10 cellular contexts compared by ENCODE assay signal in the genomic region with DNA sequence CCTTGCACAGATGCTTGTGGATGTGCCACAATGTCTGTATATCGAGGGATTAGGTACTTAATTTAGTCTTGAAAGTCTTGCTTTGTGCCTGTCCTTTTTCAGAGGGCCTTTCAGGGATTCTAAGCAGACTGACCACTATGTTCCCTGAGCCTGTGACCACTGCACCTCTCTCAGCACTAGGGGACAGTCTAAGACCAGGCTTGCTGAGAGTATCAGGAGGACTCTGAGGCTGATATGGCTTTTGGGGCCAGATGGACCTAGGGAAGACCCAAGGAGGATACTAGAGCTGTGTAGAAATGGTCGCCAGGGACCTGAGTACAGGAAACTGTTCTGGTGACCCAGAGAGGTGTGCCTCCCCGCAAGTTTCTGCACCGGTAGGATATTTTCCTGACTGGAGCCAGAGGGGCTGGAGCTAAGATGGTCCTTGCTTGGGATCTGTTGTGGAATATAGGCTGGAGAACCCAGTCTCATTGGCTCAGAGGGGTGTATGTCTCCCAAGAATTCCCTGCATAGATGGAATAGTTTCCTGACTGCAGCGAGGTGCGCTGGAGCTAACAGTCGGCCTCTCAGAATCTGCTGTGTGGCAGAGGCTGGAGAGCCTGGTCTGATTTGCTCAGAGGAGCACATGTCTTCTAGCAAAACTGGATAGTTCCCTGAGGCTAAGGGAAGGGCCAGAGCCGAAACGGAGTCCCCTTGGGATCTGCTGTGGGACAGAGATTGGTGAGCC.
A peak's percentile ranks its signal among the peaks of the same experiment; 100 is the strongest.
DNase-seq lines count a peak whose midpoint lies in the region; ATAC-seq and TF ChIP-seq lines count a peak whose summit lies in the region.
"Had no signal": no experiment of that assay in that cellular context is flagged by ENCODE, and none has a peak within 500 bp of the region (broad histone marks: within the 10 kb centered on the region; RNA-seq: fewer than 3 reads in every experiment).

No MANE protein-coding gene starts in this region.

- H3K36me3 ChIP-seq in DOHH2 (ENCODE audit: control insufficient read depth, low read length), result no peaks in the 10 kb centered on the region
- H3K36me3 ChIP-seq in lower lobe of right lung, result no peaks in the 10 kb centered on the region

- no peaks in the 10 kb centered on the region; the same call in 1 of the 2 replicates for H3K27me3 ChIP-seq in DOHH2 (ENCODE audit: control insufficient read depth, low read length)
- H3K27me3 ChIP-seq in lower lobe of right lung (ENCODE audit: low read depth), result no peaks in the 10 kb centered on the region

- in situ Hi-C loops in astrocyte of the cerebellum (cut with HindIII; ENCODE audit: low sequenced_read_pairs), result no loop called here

- H3K79me2 ChIP-seq in DOHH2 (ENCODE audit: control insufficient read depth, low read length), result no peaks in the 10 kb centered on the region

- H3K4me2 ChIP-seq in DOHH2 (ENCODE audit: low read length), result no peak overlapping the region

- no peaks in the 10 kb centered on the region for H4K20me1 ChIP-seq in DOHH2 (ENCODE audit: control insufficient read depth, insufficient read depth, low read depth, low read length)

- no peak overlapping the region for H3K4me3 ChIP-seq in DOHH2 (ENCODE audit: low read length)
- H3K4me3 ChIP-seq in astrocyte of the cerebellum (ENCODE audit: low read depth, low read length), result no peak overlapping the region
- no peak overlapping the region for H3K4me3 ChIP-seq in lower lobe of right lung

- peak; percentile 51 to 54 for ATAC-seq in lower lobe of right lung

- H3K9me2 ChIP-seq in DOHH2 (replicated peaks; ENCODE audit: control insufficient read depth, low read length), result no peaks in the 10 kb centered on the region

- DNase-seq in HT1080 (ENCODE audit: low read depth) (peak; percentile 48), astrocyte of the cerebellum (ENCODE audit: low read depth) (no peak), lower lobe of right lung (no peak), NCI-H2107 treated with DMSO at 0.1 percent for 48 hours (lab: John Stamatoyannopoulos, UW; ENCODE audit: unreplicated experiment) (no peak), T-helper 2 cell (no peak), NCI-H2196 (lab: John Stamatoyannopoulos, UW; ENCODE audit: unreplicated experiment) (no peak)
- no peak for DNase-seq in activated CD4-positive, CD25-positive, alpha-beta regulatory T cell (lab: John Stamatoyannopoulos, UW)
- DNase-seq: activated naive CD4-positive, alpha-beta T cell; NCI-H187 treated with DMSO at 0.1 percent for 48 hours had no signal

- H3K9me3 ChIP-seq in DOHH2 (ENCODE audit: control insufficient read depth, insufficient read depth, low read length) (no peaks in the 10 kb centered on the region), lower lobe of right lung (no peaks in the 10 kb centered on the region)

- H3F3A ChIP-seq in DOHH2 (ENCODE audit: control insufficient read depth, insufficient read depth), result no peaks in the 10 kb centered on the region

- TF ChIP-seq CTCF in DOHH2 (IDR thresholded peaks at IDR 0.05; ENCODE audit: low read depth, low read length, poor library complexity, severe bottlenecking), result peak; percentile 31
- peak; percentile 88 for TF ChIP-seq CTCF in astrocyte of the cerebellum (IDR thresholded peaks at IDR 0.05; ENCODE audit: low read depth, low read length, missing control alignments)
- TF ChIP-seq CTCF in lower lobe of right lung (IDR thresholded peaks at IDR 0.05), result peak; percentile 19

- intact Hi-C loops in lower lobe of right lung (cut with DNase I), result no loop called here

- H3K4me1 ChIP-seq in DOHH2 (ENCODE audit: control insufficient read depth, low read length), result no peaks in the 10 kb centered on the region
- no peaks in the 10 kb centered on the region for H3K4me1 ChIP-seq in lower lobe of right lung

- H3K27ac ChIP-seq in DOHH2 (ENCODE audit: low read depth, low read length) (no peak overlapping the region), lower lobe of right lung (no peak overlapping the region)

Comparison
In these comparisons a context has a peak if more than half of its experiments do, and no peak if none do; other contexts are left out.
1. CTCF ChIP-seq: peak in every context shown above with its lines; median percentile 88 in astrocyte of the cerebellum; 31 in DOHH2; 19 in lower lobe of right lung.